ENCODE assay signal across 11 cellular contexts in genomic region chr4:127370495-127371069, GRCh38.
DNase-seq lines count a peak whose midpoint lies in the region; ATAC-seq and TF ChIP-seq lines count a peak whose summit lies in the region.
"Had no signal": no experiment of that assay in that cellular context is flagged by ENCODE, and none has a peak within 500 bp of the region (broad histone marks: within the 10 kb centered on the region; RNA-seq: fewer than 3 reads in every experiment).

No MANE protein-coding gene starts in this region.

- WGBS in heart right ventricle, 2 donors, result 55 to 62% methylated on average over 6 of the region's 6 CpGs
- 29 to 58% (median 38%) methylated on average over 6 of the region's 6 CpGs for WGBS in stomach, 5 donors

- ATAC-seq in SK-N-SH treated with all-trans-retinoic acid at 6 μM for 48 hours (peak; percentile 40; the same call in 2 of the 3 replicates), heart right ventricle (peak in 6 of 8 donors; percentile 35 to 75 (median 64)), GM18520 (IDR thresholded peaks at IDR 0.05; ENCODE audit: unreplicated experiment) (no peak)

- H3K27ac ChIP-seq in heart right ventricle (peak overlapping the region in 2 of 10 donors; percentile 1 to 38), stomach (peak overlapping the region in 2 of 5 donors; percentile 0 to 9)
- H3K27ac ChIP-seq: BLaER1, dorsolateral prefrontal cortex had no signal

- H3K9me3 ChIP-seq in heart right ventricle (no peaks in the 10 kb centered on the region), stomach (no peaks in the 10 kb centered on the region)
- H3K9me3 ChIP-seq: BLaER1 had no signal

- H3K4me3 ChIP-seq in heart right ventricle (no peak overlapping the region), stomach (no peak overlapping the region)
- H3K4me3 ChIP-seq: BLaER1, dorsolateral prefrontal cortex had no signal

- TF ChIP-seq POLR2A in stomach (IDR thresholded peaks at IDR 0.05), result no peak

- peak; percentile 41 for DNase-seq in HT-29 (ENCODE audit: low spot score)
- DNase-seq in heart right ventricle, result peak; percentile 14 to 21
- DNase-seq in stomach, result peak; percentile 75
- DNase-seq in SHP77 treated with DMSO at 0.1 percent for 48 hours (lab: John Stamatoyannopoulos, UW), result no peak
- DNase-seq in hepatic stellate cell (ENCODE audit: low spot score), result no peak
- DNase-seq in stimulated activated CD4-positive, alpha-beta T cell treated with anti-CD3 and anti-CD28 coated beads, Interleukin-4, amount 100 ng/mL, for 24 hours, result no peak
- DNase-seq: dorsolateral prefrontal cortex, MM.1S had no signal

- no peak for TF ChIP-seq EP300 in stomach (IDR thresholded peaks at IDR 0.05)

- H3K27me3 ChIP-seq in heart right ventricle (no peaks in the 10 kb centered on the region), stomach (no peaks in the 10 kb centered on the region)
- H3K27me3 ChIP-seq: BLaER1 had no signal

- H3K36me3 ChIP-seq in heart right ventricle (no peaks in the 10 kb centered on the region), stomach (no peaks in the 10 kb centered on the region)
- H3K36me3 ChIP-seq: BLaER1 had no signal

- H3K4me1 ChIP-seq in heart right ventricle (peaks cover 0 to 9% (median 0%) of the 10 kb centered on the region in 9 donors), stomach (peaks cover 0 to 11% (median 0%) of the 10 kb centered on the region in 4 donors)
- H3K4me1 ChIP-seq: BLaER1 had no signal

- TF ChIP-seq CTCF in heart right ventricle (IDR thresholded peaks at IDR 0.05), result no peak
- TF ChIP-seq CTCF in stomach (IDR thresholded peaks at IDR 0.05), result no peak

- intact Hi-C loops in heart right ventricle (cut with DNase I) (loop anchor here in 1 of 10 donors (5.0 kb wide), 1 partner anchor 1218 kb away; no protein-coding TSS in a partner anchor), stomach (cut with DNase I; ENCODE audit: low total_unique reads) (no loop called here)

TF ChIP-seq in SK-N-SH treated with all-trans-retinoic acid at 6 μM for 48 hours, 23 proteins besides CTCF, POLR2A, EP300 and RAD21:
- TF ChIP-seq BACH2 (CRISPR knock-in tag; IDR thresholded peaks at IDR 0.05; ENCODE audit: borderline replicate concordance), result no peak
- TF ChIP-seq OSR1 (CRISPR knock-in tag; IDR thresholded peaks at IDR 0.05), result no peak
- no peak for TF ChIP-seq ARNTL (CRISPR knock-in tag; IDR thresholded peaks at IDR 0.05; ENCODE audit: borderline replicate concordance, low read depth)
- TF ChIP-seq ZNF70 (CRISPR knock-in tag; IDR thresholded peaks at IDR 0.05), result no peak
- no peak for TF ChIP-seq CSRNP3 (CRISPR knock-in tag; IDR thresholded peaks at IDR 0.05)
- TF ChIP-seq POU6F1 (CRISPR knock-in tag; IDR thresholded peaks at IDR 0.05; ENCODE audit: borderline replicate concordance, low read depth), result no peak
- no peak for TF ChIP-seq ZNF8 (CRISPR knock-in tag; IDR thresholded peaks at IDR 0.05)
- no peak for TF ChIP-seq ZNF565 (CRISPR knock-in tag; conservative IDR thresholded peaks at IDR 0.05; ENCODE audit: low read depth)
- no peak for TF ChIP-seq CSDC2 (CRISPR knock-in tag; IDR thresholded peaks at IDR 0.05)
- no peak for TF ChIP-seq PATZ1 (CRISPR knock-in tag; IDR thresholded peaks at IDR 0.05; ENCODE audit: borderline replicate concordance)
- TF ChIP-seq ZC3H10 (CRISPR knock-in tag; IDR thresholded peaks at IDR 0.05), result no peak
- no peak for TF ChIP-seq ZFP30 (CRISPR knock-in tag; IDR thresholded peaks at IDR 0.05)
- no peak for TF ChIP-seq TCF4 (CRISPR knock-in tag; IDR thresholded peaks at IDR 0.05; ENCODE audit: borderline replicate concordance)
- no peak for TF ChIP-seq GLIS3 (CRISPR knock-in tag; IDR thresholded peaks at IDR 0.05)

Comparison
In these comparisons a context has a peak if more than half of its experiments do, and no peak if none do; other contexts are left out.
1. DNase-seq: peak in HT-29 (single experiment), heart right ventricle (2 of 2) and stomach (single experiment); none in SHP77 treated with DMSO at 0.1 percent for 48 hours (single experiment), hepatic stellate cell (single experiment) and stimulated activated CD4-positive, alpha-beta T cell treated with anti-CD3 and anti-CD28 coated beads, Interleukin-4, amount 100 ng/mL, for 24 hours (single experiment).